Comparison of ENCODE assay signal across 31 cellular contexts in genomic region chr11:124736738-124737137, GRCh38. TPM values are rescaled to one million over a fixed set of nuclear protein-coding genes. Genes with fewer than 3 reads are reported as not detected.
DNase-seq lines count a peak whose midpoint lies in the region; ATAC-seq and TF ChIP-seq lines count a peak whose summit lies in the region.
"Had no signal": no experiment of that assay in that cellular context is flagged by ENCODE, and none has a peak within 500 bp of the region (broad histone marks: within the 10 kb centered on the region; RNA-seq: fewer than 3 reads in every experiment).

No MANE protein-coding gene starts in this region.

- CTCF ChIA-PET in MCF 10A (lab: Yijun Ruan, JAX) = interaction anchor here (0.7 to 1.6 kb wide), 3 partner anchors 11 to 68 kb away, joined by 3 to 4 read pairs (median 4); no protein-coding TSS in a partner anchor

- no TSS peak for BruUV-seq in MCF 10A (replicated peaks; lab: Mats Ljungman, UMichigan)

- no peaks in the 10 kb centered on the region for H3K9me3 ChIP-seq in heart left ventricle
- H3K9me3 ChIP-seq: ascending aorta, colonic mucosa, esophagus squamous epithelium, testis had no signal

- H3K4me3 ChIP-seq in heart left ventricle = no peak overlapping the region
- H3K4me3 ChIP-seq: ascending aorta, cardiac muscle cell, colonic mucosa, esophagus squamous epithelium, testis had no signal

- WGBS in heart left ventricle, 4 donors = 71 to 77% (median 76%) methylated on average over 3 of the region's 3 CpGs

- peaks cover 0 to 56% (median 16%) of the 10 kb centered on the region in 12 donors for H3K4me1 ChIP-seq in heart left ventricle
- H3K4me1 ChIP-seq: parathyroid adenoma had no signal

- peaks cover 0 to 26% (median 4%) of the 10 kb centered on the region in 9 donors for H3K27me3 ChIP-seq in heart left ventricle
- H3K27me3 ChIP-seq: ascending aorta, colonic mucosa, testis had no signal

- no peak for TF ChIP-seq POLR2A in heart left ventricle (IDR thresholded peaks at IDR 0.05)

- no peak overlapping the region for H3K27ac Mint-ChIP-seq in MCF 10A (ENCODE audit: low read depth, unreplicated experiment)
- H3K27ac Mint-ChIP-seq: activated CD8-positive, alpha-beta T cell treated with anti-CD3 and anti-CD28 coated beads for 36 hours; activated naive CD8-positive, alpha-beta T cell; activated T-helper 2 cell treated with anti-CD3 and anti-CD28 coated beads, Interferon-gamma antibody, Interleukin-2, Interleukin-4, amounts not matched to agents 10 μg/mL and 5 μg/mL and 100 μg/mL, durations not matched to agents 14 hours and 24 hours and 36 hours; endodermal cell had no signal

- no peaks in the 10 kb centered on the region for H3K36me3 ChIP-seq in heart left ventricle
- H3K36me3 ChIP-seq: ascending aorta, cardiac muscle cell, colonic mucosa, esophagus squamous epithelium had no signal

- H3K9me3 Mint-ChIP-seq in MCF 10A (ENCODE audit: unreplicated experiment) = no peaks in the 10 kb centered on the region
- H3K9me3 Mint-ChIP-seq: activated CD8-positive, alpha-beta T cell treated with anti-CD3 and anti-CD28 coated beads for 36 hours; activated T-helper 2 cell treated with anti-CD3 and anti-CD28 coated beads, Interferon-gamma antibody, Interleukin-2, Interleukin-4, amounts not matched to agents 10 μg/mL and 5 μg/mL and 100 μg/mL, durations not matched to agents 14 hours and 24 hours and 36 hours; endodermal cell had no signal

- H3K4me3 Mint-ChIP-seq in MCF 10A (ENCODE audit: unreplicated experiment) = no peak overlapping the region
- H3K4me3 Mint-ChIP-seq: activated CD8-positive, alpha-beta T cell treated with anti-CD3 and anti-CD28 coated beads for 36 hours; activated naive CD8-positive, alpha-beta T cell; endodermal cell had no signal

- no peaks in the 10 kb centered on the region for H3K36me3 Mint-ChIP-seq in MCF 10A (ENCODE audit: insufficient read depth, unreplicated experiment)
- H3K36me3 Mint-ChIP-seq: activated naive CD8-positive, alpha-beta T cell had no signal

- DNase-seq in GDM1 (lab: John Stamatoyannopoulos, UW) (peak; percentile 28), MV-4-11 (lab: John Stamatoyannopoulos, UW) (peak; percentile 80), OCI-M1 (lab: John Stamatoyannopoulos, UW) (peak; percentile 48), medulla oblongata (ENCODE audit: extremely low spot score) (peak; percentile 17), heart left ventricle (no peak), MCF 10A (ENCODE audit: unreplicated experiment) (no peak)
- DNase-seq: activated CD4-positive, alpha-beta T cell treated with anti-CD3 and anti-CD28 coated beads for 1 hour; activated CD8-positive, alpha-beta T cell treated with anti-CD3 and anti-CD28 coated beads for 36 hours; C1 segment of cervical spinal cord; colonic mucosa; DND-41; endodermal cell; esophagus squamous epithelium; foreskin melanocyte; HCEC 1CT; left cardiac atrium; NCI-H1105 treated with DMSO at 0.1 percent for 48 hours; NCI-H1930; NCI-H69; PC-3; stimulated activated naive CD4-positive, alpha-beta T cell treated with Interleukin-2 at 50 U/mL for 16 hours; testis had no signal

- POLR2A ChIA-PET in MCF 10A (lab: Yijun Ruan, JAX) = no interaction called here

- H3K27me3 Mint-ChIP-seq in MCF 10A (ENCODE audit: insufficient read depth, unreplicated experiment) = peaks cover 11% of the 10 kb centered on the region
- H3K27me3 Mint-ChIP-seq: activated naive CD8-positive, alpha-beta T cell had no signal

- no peak overlapping the region for H3K27ac ChIP-seq in heart left ventricle
- H3K27ac ChIP-seq: cardiac muscle cell, colonic mucosa, esophagus squamous epithelium, parathyroid adenoma, testis had no signal

- no peaks in the 10 kb centered on the region for H3K4me1 Mint-ChIP-seq in MCF 10A (ENCODE audit: insufficient read depth, unreplicated experiment)

- intact Hi-C loops in heart left ventricle (cut with DNase I) = no loop called here
- intact Hi-C loops in MCF 10A (cut with micrococcal nuclease) = no loop called here

- TF ChIP-seq CTCF in heart left ventricle (IDR thresholded peaks at IDR 0.05) = no peak
- TF ChIP-seq CTCF in MCF 10A (IDR thresholded peaks at IDR 0.05; ENCODE audit: unreplicated experiment) = no peak

- ATAC-seq in HG03565 (IDR thresholded peaks at IDR 0.05; ENCODE audit: unreplicated experiment) = no peak
- ATAC-seq in heart left ventricle = no peak
- no peak for ATAC-seq in GM21737 (IDR thresholded peaks at IDR 0.05; ENCODE audit: unreplicated experiment)
- ATAC-seq: activated CD8-positive, alpha-beta T cell treated with anti-CD3 and anti-CD28 coated beads for 36 hours; left cardiac atrium; PC-3 had no signal

RNA-seq across cellular contexts. Expression of gene NRGN, which starts 3.0 kb away (rescaled TPM):
- total RNA-seq in heart left ventricle (1 to 10 TPM; 1.2 to 9.0 (median 3.3) TPM), MCF 10A (2022) (1.4 TPM in 1 of 2 replicates, not detected in the other)
- polyA plus RNA-seq in heart left ventricle = 10 to 100 TPM in 1 of 2 donors, 1 to 10 TPM in 1; 4.4 to 13.8 TPM

RNA-seq across cellular contexts. Expression of gene VSIG2, which starts 15.3 kb away (rescaled TPM):
- total RNA-seq in heart left ventricle (1 to 10 TPM in 6 of 9 donors, under 1 TPM in 3; 0.44 to 4.8 (median 1.4) TPM), MCF 10A (2022) (not detected in 2 replicates)
- under 1 TPM; 0.42 to 0.61 TPM for polyA plus RNA-seq in heart left ventricle
- total RNA-seq: activated T-helper 2 cell treated with anti-CD3 and anti-CD28 coated beads, Interferon-gamma antibody, Interleukin-2, Interleukin-4, amounts not matched to agents 10 μg/mL and 5 μg/mL and 100 μg/mL, durations not matched to agents 14 hours and 24 hours and 36 hours; ascending aorta; cardiac muscle cell; LHCN-M2; PC-3 had no signal
- polyA plus RNA-seq: cardiac muscle cell, neural cell had no signal

RNA-seq across cellular contexts. Expression of gene ESAM, which starts 25.4 kb away (rescaled TPM):
- total RNA-seq in heart left ventricle (100 to 1,000 TPM in 1 of 9 donors, 10 to 100 TPM in 8; 24.8 to 111 (median 43.3) TPM), MCF 10A (2022) (0.19 and 0.93 TPM in 2 replicates)
- 10 to 100 TPM; 35.9 to 81.2 TPM for polyA plus RNA-seq in heart left ventricle

Comparison
In these comparisons a context has a peak if more than half of its experiments do, and no peak if none do; other contexts are left out.
1. DNase-seq: peak in GDM1 (single experiment), MV-4-11 (single experiment), OCI-M1 (single experiment) and medulla oblongata (single experiment); none in heart left ventricle (0 of 5) and MCF 10A (single experiment).
2. RNA of gene ESAM, which starts 25.4 kb away (total RNA-seq): 24.8 to 111 TPM in heart left ventricle; 0.19 to 0.93 TPM in MCF 10A; every median in the first group is over 10 times any median in the second.